Comparison of ENCODE assay signal across 6 cellular contexts in genomic region chr12:56799345-56799744, GRCh38. TPM values are rescaled to one million over a fixed set of nuclear protein-coding genes. Genes with fewer than 3 reads are reported as not detected.
DNase-seq lines count a peak whose midpoint lies in the region; ATAC-seq, FAIRE-seq and TF ChIP-seq lines count a peak whose summit lies in the region.
"Not testable (repeated sequence)": the region's sequence is repeated elsewhere in the genome, so short reads cannot be mapped to it uniquely, and the experiment has no call there.
"Had no signal": no experiment of that assay in that cellular context is flagged by ENCODE, and none has a peak within 500 bp of the region (broad histone marks: within the 10 kb centered on the region; RNA-seq: fewer than 3 reads in every experiment).

No MANE protein-coding gene starts in this region.

- not testable (repeated sequence) for TF ChIP-seq RAD21 in K562 (CRISPR knock-in tag; conservative IDR thresholded peaks at IDR 0.05 in 1 of 2, IDR thresholded peaks at IDR 0.05 in 1 of 2)

- not testable (repeated sequence) for H3K4me1 ChIP-seq in HEK293 (ENCODE audit: control insufficient read depth, insufficient read depth, low read length); K562 (replicated peaks in 1 of 2; ENCODE audit: control insufficient read depth in 2 of 2, insufficient read depth in 2 of 2, low read length in 2 of 2); neural progenitor cell

- not testable (repeated sequence) for H3F3A ChIP-seq in neural progenitor cell (ENCODE audit: low read depth)

- TF ChIP-seq EP300 in K562 (IDR thresholded peaks at IDR 0.05; ENCODE audit: low read length), result not testable (repeated sequence)

- not testable (repeated sequence) for H3K36me3 ChIP-seq in HEK293 (ENCODE audit: control insufficient read depth in 2 of 2, insufficient read depth in 1 of 2, low read length in 2 of 2); K562 (ENCODE audit: control insufficient read depth, insufficient read depth, low read length); neural progenitor cell

- H3K4me2 ChIP-seq in K562 (ENCODE audit: insufficient read depth, low read length); neural progenitor cell: not testable (repeated sequence)

- not testable (repeated sequence) for BruUV-seq in K562 (replicated peaks; lab: Mats Ljungman, UMichigan)

- not testable (repeated sequence) for H3K9me3 Mint-ChIP-seq in neural progenitor cell; osteocyte (ENCODE audit: unreplicated experiment)

- not testable (repeated sequence) for H3K9ac ChIP-seq in K562 (ENCODE audit: insufficient read depth in 1 of 2, low read depth in 2 of 2, low read length in 2 of 2); neural progenitor cell

- not testable (repeated sequence) for H3K9me1 ChIP-seq in K562 (ENCODE audit: control insufficient read depth, insufficient read depth, low read length)

- peak overlapping the region; percentile 11 for H3K4me3 Mint-ChIP-seq in neural progenitor cell
- H3K4me3 Mint-ChIP-seq in osteocyte (ENCODE audit: unreplicated experiment), result not testable (repeated sequence)

- POLR2A ChIA-PET in HEK293 (lab: Yijun Ruan, JAX); K562 (lab: Yijun Ruan, JAX): not testable (repeated sequence)

- H3K36me3 Mint-ChIP-seq in neural progenitor cell; osteocyte (ENCODE audit: unreplicated experiment): not testable (repeated sequence)

- TF ChIP-seq POLR2A in K562 (conservative IDR thresholded peaks at IDR 0.05), result not testable (repeated sequence)

- in situ Hi-C loops in K562 (cut with MboI), result not testable (repeated sequence)

- intact Hi-C loops in K562 (cut with micrococcal nuclease), result not testable (repeated sequence)

- H3K27me3 ChIP-seq in K562 (ENCODE audit: control insufficient read depth in 2 of 2, insufficient read depth in 2 of 2, low read length in 2 of 2); neural progenitor cell: not testable (repeated sequence)

- H3K4me1 Mint-ChIP-seq in neural progenitor cell; osteocyte (ENCODE audit: unreplicated experiment): not testable (repeated sequence)

- H3K9me3 ChIP-seq in HEK293 (ENCODE audit: control insufficient read depth, insufficient read depth, low read depth, low read length); K562 (replicated peaks; ENCODE audit: control insufficient read depth, insufficient read depth, low read depth, low read length); neural progenitor cell (ENCODE audit: low read depth): not testable (repeated sequence)

- H3K79me2 ChIP-seq in K562 (ENCODE audit: control insufficient read depth, insufficient read depth, low read length); neural progenitor cell (ENCODE audit: low read depth): not testable (repeated sequence)

- not testable (repeated sequence) for H3K27ac ChIP-seq in HEK293 (ENCODE audit: extremely low read depth, low read depth, low read length); K562 (ENCODE audit: extremely low read depth, low read depth, low read length); neural progenitor cell

- H4K20me1 ChIP-seq in K562 (replicated peaks; ENCODE audit: control insufficient read depth, insufficient read depth, low read length); neural progenitor cell (ENCODE audit: low read depth): not testable (repeated sequence)

- ATAC-seq in K562, result not testable (repeated sequence)

- not testable (repeated sequence) for FAIRE-seq in K562 (lab: Jason Lieb, UNC)

- not testable (repeated sequence) for H3K4me3 ChIP-seq in HEK293 (ENCODE audit: low read depth, low read length); K562; neural progenitor cell

- 45% methylated on average over 6 of the region's 6 CpGs for WGBS in K562 (ENCODE audit: insufficient coverage, low coverage, missing lambda C conversion rate)

- H2AFZ ChIP-seq in K562 (ENCODE audit: low read depth, low read length); neural progenitor cell (replicated peaks): not testable (repeated sequence)

- not testable (repeated sequence) for TF ChIP-seq CTCF in HEK293 (tag by site-specific recombination; IDR thresholded peaks at IDR 0.05); K562 (IDR thresholded peaks at IDR 0.05 in 2 of 3, conservative IDR thresholded peaks at IDR 0.05 in 1 of 3; ENCODE audit: insufficient read depth in 2 of 3, low read depth in 1 of 3, low read length in 3 of 3); neural progenitor cell (IDR thresholded peaks at IDR 0.05); osteocyte (IDR thresholded peaks at IDR 0.05)

- H3K27ac Mint-ChIP-seq in neural progenitor cell; osteocyte (ENCODE audit: unreplicated experiment): not testable (repeated sequence)

- not testable (repeated sequence) for H3K27me3 Mint-ChIP-seq in neural progenitor cell (ENCODE audit: insufficient read depth, low read depth)
- H3K27me3 Mint-ChIP-seq in osteocyte (ENCODE audit: unreplicated experiment), result peaks cover 16% of the 10 kb centered on the region

- CTCF ChIA-PET in HEK293 (lab: Yijun Ruan, JAX), result interaction anchor here (1.1 kb wide), 1 partner anchor 189 kb away, joined by 4 read pairs; no protein-coding TSS in a partner anchor
- CTCF ChIA-PET in K562 (lab: Yijun Ruan, JAX; ENCODE audit: low intra/inter-chr PET ratio), result not testable (repeated sequence)

- DNase-seq in K562 (ENCODE audit: extremely low read depth in 1 of 4, low spot score in 3 of 4); neural progenitor cell (ENCODE audit: low spot score): not testable (repeated sequence)
- peak; percentile 27 for DNase-seq in osteocyte (ENCODE audit: extremely low spot score, unreplicated experiment)

TF ChIP-seq in HEK293, 187 proteins besides CTCF, POLR2A, EP300 and RAD21:
- TF ChIP-seq ZNF146 (tag by site-specific recombination; IDR thresholded peaks at IDR 0.05), result peak; percentile 75; the same call in 1 of the 2 replicates

TF ChIP-seq in K562, 482 proteins besides CTCF, POLR2A, EP300 and RAD21:
- TF ChIP-seq ZNF146 (CRISPR knock-in tag; IDR thresholded peaks at IDR 0.05; ENCODE audit: unreplicated experiment), result peak; percentile 92

RNA-seq across cellular contexts. Expression of gene HSD17B6, which starts 36.2 kb away (rescaled TPM):
- 0.72 and 1.5 TPM in 2 replicates for total RNA-seq in K562 (2011; cell fraction: chromatin; rRNA removed; ENCODE audit: low replicate concordance)
- 0.66 and 0.83 TPM in 2 replicates for total RNA-seq in K562 (2011; cell fraction: nucleolus; rRNA removed)
- total RNA-seq in K562 (2011; cell fraction: nucleoplasm; rRNA removed), result 3.8 and 4.6 TPM in 2 replicates
- total RNA-seq in K562 (2014; rRNA removed) (0.94 and 1.1 TPM in 2 replicates), K562 (2014; rRNA removed; fragmentation: Illumina TruSeq; extraction: Trizol) (0.99 and 1.1 TPM in 2 replicates), K562 (2015; rRNA removed; fragmentation: Illumina TruSeq; extraction: Trizol) (0.47 and 1.1 TPM in 2 replicates), K562 (2021) (0.85 and 1.3 TPM in 2 replicates), neural progenitor cell (ENCODE audit: low replicate concordance) (2.5 and 10.0 TPM in 2 replicates), osteocyte (1.1 and 1.3 TPM in 2 replicates)
- polyA plus RNA-seq in K562 (2011; rRNA removed) (1.4 and 1.7 TPM in 2 replicates), K562 (2014; fragmentation: Illumina TruSeq; extraction: Trizol) (0.64 and 0.83 TPM in 2 replicates), K562 (2014; fragmentation: Nextera tagmentation; extraction: Ambion mirVana) (under 1 TPM; 0.53 to 0.94 TPM), K562 (2014; rRNA removed) (0.40 and 0.84 TPM in 2 replicates)
- polyA plus RNA-seq in K562 (2011; cell fraction: cytosol; rRNA removed), result 0.25 and 0.47 TPM in 2 replicates
- 0.29 and 0.53 TPM in 2 replicates for polyA plus RNA-seq in K562 (2011; cell fraction: nucleus; rRNA removed)
- 0.66 and 1.1 TPM in 2 replicates for polyA plus RNA-seq in K562 (2012)
- 0.53 and 1.1 TPM in 2 replicates for polyA minus RNA-seq in K562 (2011; rRNA and poly(A)+ RNA removed)
- not detected in 2 replicates for polyA minus RNA-seq in K562 (2011; cell fraction: cytosol; rRNA and poly(A)+ RNA removed)
- not detected in 2 replicates for polyA minus RNA-seq in K562 (2011; cell fraction: nucleus; rRNA and poly(A)+ RNA removed)
- total RNA-seq: CD4-positive, alpha-beta T cell; CD4-positive, CD25-positive, alpha-beta regulatory T cell had no signal

RNA-seq across cellular contexts. Expression of gene PRIM1, which starts 47.2 kb away (rescaled TPM):
- total RNA-seq in K562 (2011; cell fraction: chromatin; rRNA removed; ENCODE audit: low replicate concordance), result 116 and 247 TPM in 2 replicates
- 59.5 and 64.6 TPM in 2 replicates for total RNA-seq in K562 (2011; cell fraction: nucleolus; rRNA removed)
- total RNA-seq in K562 (2011; cell fraction: nucleoplasm; rRNA removed), result 79.8 and 102 TPM in 2 replicates
- total RNA-seq in K562 (2014; rRNA removed) (65.1 and 67.2 TPM in 2 replicates), K562 (2014; rRNA removed; fragmentation: Illumina TruSeq; extraction: Trizol) (149 and 170 TPM in 2 replicates), K562 (2015; rRNA removed; fragmentation: Illumina TruSeq; extraction: Trizol) (119 and 124 TPM in 2 replicates), K562 (2021) (82.2 and 83.9 TPM in 2 replicates), neural progenitor cell (ENCODE audit: low replicate concordance) (108 and 166 TPM in 2 replicates), osteocyte (5.6 and 6.2 TPM in 2 replicates)
- polyA plus RNA-seq in K562 (2011; rRNA removed) (95.7 and 140 TPM in 2 replicates), K562 (2014; fragmentation: Illumina TruSeq; extraction: Trizol) (148 and 152 TPM in 2 replicates), K562 (2014; fragmentation: Nextera tagmentation; extraction: Ambion mirVana) (100 to 1,000 TPM; 175 to 179 TPM), K562 (2014; rRNA removed) (105 and 109 TPM in 2 replicates)
- polyA plus RNA-seq in K562 (2011; cell fraction: cytosol; rRNA removed), result 65.5 and 79.1 TPM in 2 replicates
- 48.2 and 74.4 TPM in 2 replicates for polyA plus RNA-seq in K562 (2011; cell fraction: nucleus; rRNA removed)
- polyA plus RNA-seq in K562 (2012), result 70.3 and 108 TPM in 2 replicates
- 172 TPM in 2 replicates for polyA minus RNA-seq in K562 (2011; rRNA and poly(A)+ RNA removed)
- 31.9 and 46.5 TPM in 2 replicates for polyA minus RNA-seq in K562 (2011; cell fraction: cytosol; rRNA and poly(A)+ RNA removed)
- polyA minus RNA-seq in K562 (2011; cell fraction: nucleus; rRNA and poly(A)+ RNA removed), result 44.2 and 85.0 TPM in 2 replicates
